In the genomic region with DNA sequence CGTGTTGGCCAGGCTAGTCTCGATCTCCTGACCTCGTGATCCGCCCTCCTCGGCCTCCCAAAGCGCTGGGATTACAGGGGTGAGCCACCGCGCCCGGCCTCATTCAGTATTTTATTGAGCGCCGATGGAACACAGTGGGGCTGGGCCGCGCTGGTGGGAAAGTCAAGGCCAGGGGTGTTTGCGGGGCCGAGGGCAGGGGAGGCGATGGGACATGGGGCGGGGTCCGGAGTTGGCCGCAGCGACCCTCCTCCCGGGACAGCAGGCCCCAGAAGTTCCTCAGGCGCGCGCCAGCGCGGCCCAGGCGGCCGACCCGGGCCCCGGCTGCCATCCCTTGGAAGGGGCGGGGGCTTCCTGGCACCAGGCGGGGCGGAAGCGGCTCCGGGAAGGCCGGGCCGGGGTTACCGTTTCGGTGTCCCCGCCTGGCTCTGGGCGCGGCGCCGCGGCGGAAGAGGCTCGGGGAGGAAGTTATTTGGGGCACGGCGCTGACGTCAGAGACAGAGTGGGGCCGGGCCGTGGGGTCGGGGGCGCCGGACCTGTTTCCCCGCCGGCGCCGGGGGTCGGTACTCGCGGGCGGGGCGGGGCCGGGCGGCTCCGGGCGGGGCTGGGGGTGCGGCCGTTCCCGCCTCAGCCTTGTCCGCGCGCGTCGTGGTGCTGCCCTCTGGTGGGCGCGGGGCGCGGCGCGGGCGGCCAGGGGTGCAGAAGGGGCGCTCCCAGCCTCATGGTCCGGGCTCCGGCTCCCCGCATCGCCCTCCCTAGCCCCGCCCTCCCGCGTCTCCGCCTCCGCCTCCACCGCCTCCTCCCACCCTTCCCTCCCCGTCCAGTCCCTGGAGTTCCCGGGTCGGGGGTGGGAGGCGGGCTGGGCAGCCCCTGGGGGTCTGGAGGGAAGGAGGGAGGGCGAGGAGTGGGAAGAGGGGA, we compare ENCODE assay signal across 8 cellular contexts. TPM values are rescaled to one million over a fixed set of nuclear protein-coding genes. Genes with fewer than 3 reads are reported as not detected.
DNase-seq lines count a peak whose midpoint lies in the region; ATAC-seq and TF ChIP-seq lines count a peak whose summit lies in the region.

No MANE protein-coding gene starts in this region.

- peaks cover 3% of the 10 kb centered on the region for H4K20me1 ChIP-seq in osteoblast (ENCODE audit: insufficient read depth, low read length)

- H3K9me3 ChIP-seq in ES-I3 (ENCODE audit: control insufficient read depth, insufficient read depth, low read length) (no peaks in the 10 kb centered on the region), osteoblast (ENCODE audit: low read depth, low read length) (no peaks in the 10 kb centered on the region), thoracic aorta (no peaks in the 10 kb centered on the region)

- peak; percentile 78 for DNase-seq in GOT3 (lab: John Stamatoyannopoulos, UW)
- peak; percentile 30 for DNase-seq in LNCaP clone FGC (ENCODE audit: low read depth)
- DNase-seq in activated gamma-delta T cell treated with anti-CD3 and anti-CD28 coated beads, Interleukin-2, amount 50 U/mL, for 16 hours (ENCODE audit: low read depth), result peak; percentile 77
- DNase-seq in germinal center (ENCODE audit: low spot score), result peak; percentile 91
- DNase-seq in osteoblast (ENCODE audit: insufficient read length, low spot score, missing footprints), result peak; percentile 99
- peak; percentile 28 for DNase-seq in thoracic aorta (ENCODE audit: low spot score)

- H3K4me1 ChIP-seq in ES-I3 (ENCODE audit: insufficient read depth, low read length) (peaks cover 2% of the 10 kb centered on the region; the same call in 1 of the 2 replicates), osteoblast (ENCODE audit: insufficient read depth, low read length) (no peaks in the 10 kb centered on the region), thoracic aorta (ENCODE audit: control insufficient read depth in 1 of 2, low read depth in 2 of 2) (peaks cover 0 to 5% of the 10 kb centered on the region in 2 donors)

- no peaks in the 10 kb centered on the region for H3K79me2 ChIP-seq in osteoblast (ENCODE audit: insufficient read depth, low read length)

- H3K9ac ChIP-seq in ES-I3 (ENCODE audit: low read depth, low read length), result peak overlapping the region; percentile 73

- H3K4me3 ChIP-seq in LNCaP clone FGC (ENCODE audit: low read depth, low read length) (peak overlapping the region; percentile 55), osteoblast (ENCODE audit: insufficient read depth, low read length) (peak overlapping the region; percentile 74), thoracic aorta (peak overlapping the region; percentile 96)

- H3K27ac ChIP-seq in osteoblast (ENCODE audit: low read depth, low read length) (no peak overlapping the region), thoracic aorta (peak overlapping the region in 1 of 2 donors; percentile 57)

- H3K27me3 ChIP-seq in osteoblast (ENCODE audit: insufficient read depth, low read length) (no peaks in the 10 kb centered on the region), thoracic aorta (replicated peaks; ENCODE audit: insufficient read depth) (no peaks in the 10 kb centered on the region)

- H3K36me3 ChIP-seq in ES-I3 (ENCODE audit: insufficient read depth, low read length), result no peaks in the 10 kb centered on the region
- H3K36me3 ChIP-seq in osteoblast (ENCODE audit: insufficient read depth, low read length), result no peaks in the 10 kb centered on the region
- H3K36me3 ChIP-seq in thoracic aorta, result no peaks in the 10 kb centered on the region

- H3K4me2 ChIP-seq in osteoblast (ENCODE audit: insufficient read depth, low read length), result peak overlapping the region; percentile 67

- H2AFZ ChIP-seq in osteoblast (ENCODE audit: low read length), result peak overlapping the region; percentile 77

- TF ChIP-seq POLR2A in Raji (IDR thresholded peaks at IDR 0.05; ENCODE audit: insufficient read depth, low read depth, low read length), result peak; percentile 24; the same call in 1 of the 2 replicates

- TF ChIP-seq CTCF in LNCaP clone FGC (IDR thresholded peaks at IDR 0.05; ENCODE audit: control insufficient read depth, extremely low read depth, insufficient read depth), result peak; percentile 92
- peak; percentile 24 for TF ChIP-seq CTCF in osteoblast (IDR thresholded peaks at IDR 0.05; ENCODE audit: extremely low read depth, low read depth, low read length)
- TF ChIP-seq CTCF in thoracic aorta (IDR thresholded peaks at IDR 0.05), result peak; percentile 66

- ATAC-seq in thoracic aorta (ENCODE audit: insufficient number of reproducible peaks, low FRiP score, low read depth), result peak; percentile 79

RNA-seq across cellular contexts. Expression of a gene that starts 1.0 kb away (rescaled TPM):
- 1.5 and 2.5 TPM in 2 replicates for total RNA-seq in osteoblast
- 1 to 10 TPM; 4.4 to 8.7 TPM for total RNA-seq in thoracic aorta

RNA-seq across cellular contexts. Expression of a gene that starts 31.5 kb away (rescaled TPM):
- 56.8 and 62.2 TPM in 2 replicates for total RNA-seq in osteoblast
- 100 to 1,000 TPM; 476 to 541 TPM for total RNA-seq in thoracic aorta

RNA-seq across cellular contexts. Expression of a gene that starts 38.7 kb away (rescaled TPM):
- total RNA-seq in osteoblast (19.2 and 21.7 TPM in 2 replicates), thoracic aorta (10 to 100 TPM; 13.8 to 19.2 TPM)

RNA-seq across cellular contexts. Expression of a gene that starts 56.1 kb away (rescaled TPM):
- total RNA-seq in osteoblast, result 173 and 195 TPM in 2 replicates
- total RNA-seq in thoracic aorta, result 100 to 1,000 TPM; 269 to 518 TPM

Comparison
In these comparisons a context has a peak if more than half of its experiments do, and no peak if none do; other contexts are left out.
1. DNase-seq: peak in every context shown above with its lines; median percentile 99 in osteoblast; 91 in germinal center; 78 in GOT3; 77 in activated gamma-delta T cell treated with anti-CD3 and anti-CD28 coated beads, Interleukin-2, amount 50 U/mL, for 16 hours; 30 in LNCaP clone FGC; 28 in thoracic aorta.
2. CTCF ChIP-seq: peak in every context shown above with its lines; median percentile 92 in LNCaP clone FGC; 66 in thoracic aorta; 24 in osteoblast.